ENCODE assay signal across 1 cellular context in the genomic region with DNA sequence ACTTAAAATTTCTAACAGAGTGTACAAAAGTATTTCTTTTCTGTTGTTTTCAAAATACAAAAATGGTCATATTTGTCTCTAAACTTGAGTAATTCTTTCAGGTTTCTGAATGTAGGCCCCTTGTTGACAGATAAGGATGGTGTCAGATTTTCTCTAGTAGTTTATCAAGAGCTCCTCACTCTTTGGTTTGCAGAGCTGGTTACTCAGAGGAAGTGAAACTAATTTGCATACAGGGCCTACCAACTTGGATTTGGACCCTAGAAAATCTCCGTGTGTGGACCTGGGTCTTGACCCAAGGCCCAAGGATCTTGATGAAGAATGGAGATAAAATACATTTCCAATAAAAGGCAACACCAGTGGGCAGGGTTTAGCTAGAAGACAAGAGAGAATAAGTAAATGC.
A peak's percentile ranks its signal among the peaks of the same experiment; 100 is the strongest.
TF ChIP-seq lines count a peak whose summit lies in the region.

No MANE protein-coding gene starts in this region.

TF ChIP-seq in HepG2, 621 proteins besides CTCF, POLR2A, EP300 and RAD21 (continued from another document):
- TF ChIP-seq, protein P1, sequence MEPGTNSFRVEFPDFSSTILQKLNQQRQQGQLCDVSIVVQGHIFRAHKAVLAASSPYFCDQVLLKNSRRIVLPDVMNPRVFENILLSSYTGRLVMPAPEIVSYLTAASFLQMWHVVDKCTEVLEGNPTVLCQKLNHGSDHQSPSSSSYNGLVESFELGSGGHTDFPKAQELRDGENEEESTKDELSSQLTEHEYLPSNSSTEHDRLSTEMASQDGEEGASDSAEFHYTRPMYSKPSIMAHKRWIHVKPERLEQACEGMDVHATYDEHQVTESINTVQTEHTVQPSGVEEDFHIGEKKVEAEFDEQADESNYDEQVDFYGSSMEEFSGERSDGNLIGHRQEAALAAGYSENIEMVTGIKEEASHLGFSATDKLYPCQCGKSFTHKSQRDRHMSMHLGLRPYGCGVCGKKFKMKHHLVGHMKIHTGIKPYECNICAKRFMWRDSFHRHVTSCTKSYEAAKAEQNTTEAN (CRISPR knock-in tag; conservative IDR thresholded peaks at IDR 0.05), result no peak
- no peak for TF ChIP-seq NFYC (CRISPR knock-in tag; IDR thresholded peaks at IDR 0.05)
- no peak for TF ChIP-seq KDM5A (IDR thresholded peaks at IDR 0.05; ENCODE audit: borderline replicate concordance, low read length)
- no peak for TF ChIP-seq PAX8 (CRISPR knock-in tag; IDR thresholded peaks at IDR 0.05; ENCODE audit: borderline replicate concordance)
- TF ChIP-seq REPIN1 (CRISPR knock-in tag; IDR thresholded peaks at IDR 0.05; ENCODE audit: borderline replicate concordance, low read depth), result no peak
- TF ChIP-seq TRIM24 (CRISPR knock-in tag; IDR thresholded peaks at IDR 0.05), result no peak
- no peak for TF ChIP-seq MED8 (CRISPR knock-in tag; IDR thresholded peaks at IDR 0.05; ENCODE audit: insufficient replicate concordance)
- no peak for TF ChIP-seq POGZ (CRISPR knock-in tag; IDR thresholded peaks at IDR 0.05)
- TF ChIP-seq, protein P2, sequence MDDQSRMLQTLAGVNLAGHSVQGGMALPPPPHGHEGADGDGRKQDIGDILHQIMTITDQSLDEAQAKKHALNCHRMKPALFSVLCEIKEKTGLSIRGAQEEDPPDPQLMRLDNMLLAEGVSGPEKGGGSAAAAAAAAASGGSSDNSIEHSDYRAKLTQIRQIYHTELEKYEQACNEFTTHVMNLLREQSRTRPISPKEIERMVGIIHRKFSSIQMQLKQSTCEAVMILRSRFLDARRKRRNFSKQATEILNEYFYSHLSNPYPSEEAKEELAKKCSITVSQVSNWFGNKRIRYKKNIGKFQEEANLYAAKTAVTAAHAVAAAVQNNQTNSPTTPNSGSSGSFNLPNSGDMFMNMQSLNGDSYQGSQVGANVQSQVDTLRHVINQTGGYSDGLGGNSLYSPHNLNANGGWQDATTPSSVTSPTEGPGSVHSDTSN (CRISPR knock-in tag; IDR thresholded peaks at IDR 0.05; ENCODE audit: borderline replicate concordance), result no peak
- TF ChIP-seq U2AF1 (optimal IDR thresholded peaks at IDR 0.05; ENCODE audit: low read depth, low read length), result no peak
- no peak for TF ChIP-seq MZF1 (CRISPR knock-in tag; IDR thresholded peaks at IDR 0.05; ENCODE audit: borderline replicate concordance)
- TF ChIP-seq, protein P3, sequence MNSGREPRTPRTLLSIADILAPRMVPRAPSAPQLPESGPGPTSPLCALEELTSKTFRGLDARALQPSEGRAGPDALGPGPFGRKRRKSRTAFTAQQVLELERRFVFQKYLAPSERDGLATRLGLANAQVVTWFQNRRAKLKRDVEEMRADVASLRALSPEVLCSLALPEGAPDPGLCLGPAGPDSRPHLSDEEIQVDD (CRISPR knock-in tag; IDR thresholded peaks at IDR 0.05; ENCODE audit: borderline replicate concordance), result no peak
- TF ChIP-seq, protein P4, sequence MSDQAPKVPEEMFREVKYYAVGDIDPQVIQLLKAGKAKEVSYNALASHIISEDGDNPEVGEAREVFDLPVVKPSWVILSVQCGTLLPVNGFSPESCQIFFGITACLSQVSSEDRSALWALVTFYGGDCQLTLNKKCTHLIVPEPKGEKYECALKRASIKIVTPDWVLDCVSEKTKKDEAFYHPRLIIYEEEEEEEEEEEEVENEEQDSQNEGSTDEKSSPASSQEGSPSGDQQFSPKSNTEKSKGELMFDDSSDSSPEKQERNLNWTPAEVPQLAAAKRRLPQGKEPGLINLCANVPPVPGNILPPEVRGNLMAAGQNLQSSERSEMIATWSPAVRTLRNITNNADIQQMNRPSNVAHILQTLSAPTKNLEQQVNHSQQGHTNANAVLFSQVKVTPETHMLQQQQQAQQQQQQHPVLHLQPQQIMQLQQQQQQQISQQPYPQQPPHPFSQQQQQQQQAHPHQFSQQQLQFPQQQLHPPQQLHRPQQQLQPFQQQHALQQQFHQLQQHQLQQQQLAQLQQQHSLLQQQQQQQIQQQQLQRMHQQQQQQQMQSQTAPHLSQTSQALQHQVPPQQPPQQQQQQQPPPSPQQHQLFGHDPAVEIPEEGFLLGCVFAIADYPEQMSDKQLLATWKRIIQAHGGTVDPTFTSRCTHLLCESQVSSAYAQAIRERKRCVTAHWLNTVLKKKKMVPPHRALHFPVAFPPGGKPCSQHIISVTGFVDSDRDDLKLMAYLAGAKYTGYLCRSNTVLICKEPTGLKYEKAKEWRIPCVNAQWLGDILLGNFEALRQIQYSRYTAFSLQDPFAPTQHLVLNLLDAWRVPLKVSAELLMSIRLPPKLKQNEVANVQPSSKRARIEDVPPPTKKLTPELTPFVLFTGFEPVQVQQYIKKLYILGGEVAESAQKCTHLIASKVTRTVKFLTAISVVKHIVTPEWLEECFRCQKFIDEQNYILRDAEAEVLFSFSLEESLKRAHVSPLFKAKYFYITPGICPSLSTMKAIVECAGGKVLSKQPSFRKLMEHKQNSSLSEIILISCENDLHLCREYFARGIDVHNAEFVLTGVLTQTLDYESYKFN (CRISPR knock-in tag; conservative IDR thresholded peaks at IDR 0.05), result 0 out of 2 replicates have a peak, but pooled peaks have one; percentile 38
- TF ChIP-seq HDAC6 (IDR thresholded peaks at IDR 0.05; ENCODE audit: low read depth, low read length), result no peak
- no peak for TF ChIP-seq FOXK2 (IDR thresholded peaks at IDR 0.05)
- 0 out of 2 replicates have a peak, but pooled peaks have one; percentile 5 for TF ChIP-seq FOXA3 (CRISPR knock-in tag; IDR thresholded peaks at IDR 0.05)
- TF ChIP-seq GTF3A (CRISPR knock-in tag; conservative IDR thresholded peaks at IDR 0.05), result no peak
- TF ChIP-seq PLRG1 (conservative IDR thresholded peaks at IDR 0.05), result no peak
